8 cellular contexts compared by ENCODE assay signal in genomic region chr3:126961191-126961790, GRCh38. TPM values are rescaled to one million over a fixed set of nuclear protein-coding genes. Genes with fewer than 3 reads are reported as not detected.
DNase-seq lines count a peak whose midpoint lies in the region; ATAC-seq, FAIRE-seq and TF ChIP-seq lines count a peak whose summit lies in the region.

No MANE protein-coding gene starts in this region.

- H3K4me1 ChIP-seq in psoas muscle = peaks cover 47% of the 10 kb centered on the region

- 21 to 28% (median 22%) methylated on average over 8 of the region's 8 CpGs for WGBS in psoas muscle, 3 donors

- intact Hi-C loops in psoas muscle (cut with DNase I) = no loop called here

- no peak for TF ChIP-seq CTCF in psoas muscle (IDR thresholded peaks at IDR 0.05)

- no peak for TF ChIP-seq POLR2A in GM12891 (IDR thresholded peaks at IDR 0.05; ENCODE audit: low read depth, low read length)

- H3K27me3 ChIP-seq in psoas muscle (ENCODE audit: insufficient read depth in 3 of 3, low read length in 2 of 3) = no peaks in the 10 kb centered on the region

- peak; percentile 67 for ATAC-seq in HG03460 (IDR thresholded peaks at IDR 0.05; ENCODE audit: unreplicated experiment)
- peak; percentile 81 to 91 (median 86) for ATAC-seq in psoas muscle
- no peak for ATAC-seq in HG02623 (IDR thresholded peaks at IDR 0.05; ENCODE audit: unreplicated experiment)

- no peaks in the 10 kb centered on the region for H3K9me3 ChIP-seq in psoas muscle

- DNase-seq in GM12891 (ENCODE audit: insufficient read length, low spot score) = peak; percentile 47
- DNase-seq in epidermal melanocyte (ENCODE audit: insufficient read length, low spot score) = peak; percentile 78
- DNase-seq in psoas muscle = peak; percentile 84 to 92
- no peak for DNase-seq in NCI-H1417 (lab: John Stamatoyannopoulos, UW)
- DNase-seq in stimulated activated naive CD4-positive, alpha-beta T cell treated with Interleukin-2 at 50 U/mL for 16 hours (lab: John Stamatoyannopoulos, UW) = no peak
- no peak for DNase-seq in RKO (ENCODE audit: low spot score)

- H3K4me3 ChIP-seq in psoas muscle = no peak overlapping the region

- H3K36me3 ChIP-seq in psoas muscle (ENCODE audit: insufficient read depth in 1 of 2, low read depth in 1 of 2) = no peaks in the 10 kb centered on the region

- FAIRE-seq in GM12891 (lab: Jason Lieb, UNC) = peak; percentile 71

- H3K27ac ChIP-seq in psoas muscle = peak overlapping the region; percentile 63

TF ChIP-seq in GM12891, 5 proteins besides CTCF, POLR2A, EP300 and RAD21:
- TF ChIP-seq POLR2AphosphoS5 (IDR thresholded peaks at IDR 0.05; ENCODE audit: low read depth, low read length) = no peak
- no peak for TF ChIP-seq POU2F2 (IDR thresholded peaks at IDR 0.05; ENCODE audit: low read depth, low read length)
- TF ChIP-seq SPI1 (IDR thresholded peaks at IDR 0.05; ENCODE audit: low read depth, low read length) = no peak
- no peak for TF ChIP-seq TAF1 (IDR thresholded peaks at IDR 0.05; ENCODE audit: low read depth, low read length)
- TF ChIP-seq PAX5 (IDR thresholded peaks at IDR 0.05; ENCODE audit: insufficient read depth, low read length, severe bottlenecking) = no peak

RNA-seq across cellular contexts. Expression of gene PLXNA1, which starts 21.6 kb away (rescaled TPM):
- 3.7 TPM for polyA plus RNA-seq in GM12891 (2012; ENCODE audit: low read depth, missing spikeins)
- 10 to 100 TPM; 14.7 to 20.1 (median 15.7) TPM for total RNA-seq in psoas muscle
- polyA plus RNA-seq in psoas muscle = 10 to 100 TPM in 2 of 3 donors, 1 to 10 TPM in 1; 7.7 to 18.0 (median 11.4) TPM

Comparison
In these comparisons a context has a peak if more than half of its experiments do, and no peak if none do; other contexts are left out.
1. DNase-seq: peak in GM12891 (single experiment), epidermal melanocyte (single experiment) and psoas muscle (2 of 2); none in NCI-H1417 (0 of 3), stimulated activated naive CD4-positive, alpha-beta T cell treated with Interleukin-2 at 50 U/mL for 16 hours (single experiment) and RKO (single experiment).